17 cellular contexts compared by ENCODE assay signal in genomic region chr1:78079580-78079979, GRCh38. TPM values are rescaled to one million over a fixed set of nuclear protein-coding genes. Genes with fewer than 3 reads are reported as not detected.
A peak's percentile ranks its signal among the peaks of the same experiment; 100 is the strongest.
DNase-seq lines count a peak whose midpoint lies in the region; ATAC-seq and TF ChIP-seq lines count a peak whose summit lies in the region.
"Had no signal": no experiment of that assay in that cellular context is flagged by ENCODE, and none has a peak within 500 bp of the region (broad histone marks: within the 10 kb centered on the region; RNA-seq: fewer than 3 reads in every experiment).

No MANE protein-coding gene starts in this region.

- TF ChIP-seq POLR2A in adrenal gland (IDR thresholded peaks at IDR 0.05): no peak

- intact Hi-C loops in adrenal gland (cut with DNase I): no loop called here

- DNase-seq in activated naive CD8-positive, alpha-beta T cell treated with anti-CD3 and anti-CD28 coated beads, Interleukin-2, amount 50 U/mL, for 24 hours: no peak
- no peak for DNase-seq in activated naive CD8-positive, alpha-beta T cell treated with anti-CD3 and anti-CD28 coated beads for 36 hours
- DNase-seq in adrenal gland (no peak), fibroblast of villous mesenchyme (ENCODE audit: low read depth) (peak; percentile 35), thoracic aorta (ENCODE audit: low spot score) (no peak), GM20000 (ENCODE audit: low spot score) (no peak)
- DNase-seq in activated CD4-positive, CD25-positive, alpha-beta regulatory T cell treated with anti-CD3 and anti-CD28 coated beads, Interleukin-2, amount 50 U/mL, for 72 hours: no peak
- DNase-seq: activated effector memory CD4-positive, alpha-beta T cell treated with anti-CD3 and anti-CD28 coated beads, Interleukin-2, amount 50 U/mL, for 16 hours; lower lobe of right lung; NCI-H187 treated with DMSO at 0.1 percent for 48 hours; RPMI8226; stomach; T-helper 9 cell had no signal

- no peak overlapping the region for H3K4me3 Mint-ChIP-seq in activated naive CD8-positive, alpha-beta T cell treated with anti-CD3 and anti-CD28 coated beads, Interleukin-2, amount 50 U/mL, for 24 hours
- H3K4me3 Mint-ChIP-seq in activated naive CD8-positive, alpha-beta T cell treated with anti-CD3 and anti-CD28 coated beads for 36 hours: no peak overlapping the region

- H3K27ac Mint-ChIP-seq in activated naive CD8-positive, alpha-beta T cell treated with anti-CD3 and anti-CD28 coated beads, Interleukin-2, amount 50 U/mL, for 24 hours: no peak overlapping the region
- H3K27ac Mint-ChIP-seq in activated naive CD8-positive, alpha-beta T cell treated with anti-CD3 and anti-CD28 coated beads for 36 hours: no peak overlapping the region

- H3K27me3 ChIP-seq in adrenal gland (no peaks in the 10 kb centered on the region), thoracic aorta (replicated peaks; ENCODE audit: insufficient read depth) (no peaks in the 10 kb centered on the region)
- H3K27me3 ChIP-seq: stomach had no signal

- no peaks in the 10 kb centered on the region for H3K9me3 Mint-ChIP-seq in activated naive CD8-positive, alpha-beta T cell treated with anti-CD3 and anti-CD28 coated beads, Interleukin-2, amount 50 U/mL, for 24 hours
- peaks cover 2% of the 10 kb centered on the region for H3K9me3 Mint-ChIP-seq in activated naive CD8-positive, alpha-beta T cell treated with anti-CD3 and anti-CD28 coated beads for 36 hours

- no peak for TF ChIP-seq CTCF in adrenal gland (IDR thresholded peaks at IDR 0.05)
- TF ChIP-seq CTCF in fibroblast of villous mesenchyme (IDR thresholded peaks at IDR 0.05; ENCODE audit: insufficient read depth, low read depth, low read length): no peak
- no peak for TF ChIP-seq CTCF in thoracic aorta (IDR thresholded peaks at IDR 0.05)
- no peak for TF ChIP-seq CTCF in GM20000 (IDR thresholded peaks at IDR 0.05; ENCODE audit: extremely low read depth, missing control alignments)

- H3K27ac ChIP-seq in adrenal gland: peak overlapping the region in 3 of 5 donors; percentile 31 to 82 (median 50)
- H3K27ac ChIP-seq in thoracic aorta: peak overlapping the region; percentile 21 to 57
- H3K27ac ChIP-seq: epithelial cell of prostate, HL-60, lower lobe of right lung had no signal

- H3K36me3 Mint-ChIP-seq in activated naive CD8-positive, alpha-beta T cell treated with anti-CD3 and anti-CD28 coated beads, Interleukin-2, amount 50 U/mL, for 24 hours (ENCODE audit: low read depth): no peaks in the 10 kb centered on the region
- no peaks in the 10 kb centered on the region for H3K36me3 Mint-ChIP-seq in activated naive CD8-positive, alpha-beta T cell treated with anti-CD3 and anti-CD28 coated beads for 36 hours

- peaks cover 22% of the 10 kb centered on the region for H3K4me1 Mint-ChIP-seq in activated naive CD8-positive, alpha-beta T cell treated with anti-CD3 and anti-CD28 coated beads, Interleukin-2, amount 50 U/mL, for 24 hours
- peaks cover 12% of the 10 kb centered on the region for H3K4me1 Mint-ChIP-seq in activated naive CD8-positive, alpha-beta T cell treated with anti-CD3 and anti-CD28 coated beads for 36 hours

- no peak overlapping the region for H3K4me3 ChIP-seq in adrenal gland
- no peak overlapping the region for H3K4me3 ChIP-seq in fibroblast of villous mesenchyme (ENCODE audit: low read depth, low read length)
- no peak overlapping the region for H3K4me3 ChIP-seq in thoracic aorta
- H3K4me3 ChIP-seq: A549, lower lobe of right lung, stomach had no signal

- 78 to 92% (median 79%) methylated on average over 2 of the region's 2 CpGs for WGBS in adrenal gland, 4 donors

- H3K4me1 ChIP-seq in adrenal gland (replicated peaks in 1 of 2) (peaks cover 17 to 23% of the 10 kb centered on the region in 2 donors), thoracic aorta (ENCODE audit: control insufficient read depth in 1 of 2, low read depth in 2 of 2) (peaks cover 21 to 38% of the 10 kb centered on the region in 2 donors)
- H3K4me1 ChIP-seq: lower lobe of right lung had no signal

- peak; percentile 28 for ATAC-seq in activated naive CD8-positive, alpha-beta T cell treated with anti-CD3 and anti-CD28 coated beads, Interleukin-2, amount 50 U/mL, for 24 hours
- ATAC-seq in thoracic aorta (ENCODE audit: insufficient number of reproducible peaks, low FRiP score, low read depth): no peak
- no peak for ATAC-seq in HG03108 (IDR thresholded peaks at IDR 0.05; ENCODE audit: unreplicated experiment)
- ATAC-seq: A549, lower lobe of right lung had no signal

- H3K27me3 Mint-ChIP-seq in activated naive CD8-positive, alpha-beta T cell treated with anti-CD3 and anti-CD28 coated beads, Interleukin-2, amount 50 U/mL, for 24 hours: no peaks in the 10 kb centered on the region
- no peaks in the 10 kb centered on the region for H3K27me3 Mint-ChIP-seq in activated naive CD8-positive, alpha-beta T cell treated with anti-CD3 and anti-CD28 coated beads for 36 hours

- no peaks in the 10 kb centered on the region for H3K36me3 ChIP-seq in adrenal gland (replicated peaks in 1 of 2)
- no peaks in the 10 kb centered on the region for H3K36me3 ChIP-seq in thoracic aorta
- H3K36me3 ChIP-seq: lower lobe of right lung, stomach had no signal

- no peaks in the 10 kb centered on the region for H3K9me3 ChIP-seq in adrenal gland (replicated peaks in 1 of 3)
- no peaks in the 10 kb centered on the region for H3K9me3 ChIP-seq in thoracic aorta
- H3K9me3 ChIP-seq: A549, lower lobe of right lung, stomach had no signal

RNA-seq across cellular contexts. Expression of gene GIPC2, which starts 33.8 kb away (rescaled TPM):
- under 1 TPM; 0.14 to 0.20 TPM for total RNA-seq in activated naive CD8-positive, alpha-beta T cell treated with anti-CD3 and anti-CD28 coated beads for 36 hours
- total RNA-seq in adrenal gland (10 to 100 TPM; 13.8 to 53.4 (median 35.2) TPM), fibroblast of villous mesenchyme (0.32 and 0.43 TPM in 2 replicates), thoracic aorta (1 to 10 TPM; 1.6 to 3.2 TPM)
- 10 to 100 TPM; 10.6 to 15.8 (median 14.8) TPM for polyA plus RNA-seq in adrenal gland
